In the genomic region with DNA sequence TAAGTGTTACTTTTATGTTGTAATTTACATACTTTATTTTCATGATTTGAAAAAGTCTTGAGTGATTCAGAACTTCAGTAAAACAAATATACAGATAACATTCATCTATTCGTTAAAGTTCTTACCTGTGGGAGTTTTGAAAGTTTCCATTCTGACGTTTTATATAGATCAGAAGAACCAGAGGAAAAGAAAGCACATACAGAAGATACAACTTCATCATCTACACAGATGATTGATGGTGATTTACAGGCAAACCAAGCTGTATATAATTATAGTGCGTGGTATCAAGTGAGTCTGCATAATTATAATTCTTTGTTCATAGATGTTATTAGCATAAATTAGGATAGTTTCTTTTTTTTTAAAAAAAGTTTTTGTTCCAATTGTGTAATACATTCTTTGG, we compare ENCODE assay signal across 1 cellular context.
TF ChIP-seq lines count a peak whose summit lies in the region.

No MANE protein-coding gene starts in this region.

TF ChIP-seq in A549, 52 proteins besides CTCF, POLR2A, EP300 and RAD21:
- no peak for TF ChIP-seq ZC3H11A (IDR thresholded peaks at IDR 0.05)
- TF ChIP-seq, protein P1, sequence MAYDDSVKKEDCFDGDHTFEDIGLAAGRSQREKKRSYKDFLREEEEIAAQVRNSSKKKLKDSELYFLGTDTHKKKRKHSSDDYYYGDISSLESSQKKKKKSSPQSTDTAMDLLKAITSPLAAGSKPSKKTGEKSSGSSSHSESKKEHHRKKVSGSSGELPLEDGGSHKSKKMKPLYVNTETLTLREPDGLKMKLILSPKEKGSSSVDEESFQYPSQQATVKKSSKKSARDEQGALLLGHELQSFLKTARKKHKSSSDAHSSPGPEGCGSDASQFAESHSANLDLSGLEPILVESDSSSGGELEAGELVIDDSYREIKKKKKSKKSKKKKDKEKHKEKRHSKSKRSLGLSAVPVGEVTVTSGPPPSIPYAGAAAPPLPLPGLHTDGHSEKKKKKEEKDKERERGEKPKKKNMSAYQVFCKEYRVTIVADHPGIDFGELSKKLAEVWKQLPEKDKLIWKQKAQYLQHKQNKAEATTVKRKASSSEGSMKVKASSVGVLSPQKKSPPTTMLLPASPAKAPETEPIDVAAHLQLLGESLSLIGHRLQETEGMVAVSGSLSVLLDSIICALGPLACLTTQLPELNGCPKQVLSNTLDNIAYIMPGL (CRISPR knock-in tag; IDR thresholded peaks at IDR 0.05; ENCODE audit: borderline replicate concordance) = no peak
- TF ChIP-seq SMC3 (IDR thresholded peaks at IDR 0.05) = no peak
- TF ChIP-seq JUNB (IDR thresholded peaks at IDR 0.05) = no peak
- TF ChIP-seq RCOR1 (IDR thresholded peaks at IDR 0.05; ENCODE audit: low read depth, low read length) = no peak
- TF ChIP-seq POLR2AphosphoS2 (conservative IDR thresholded peaks at IDR 0.05; ENCODE audit: low read length) = no peak
- TF ChIP-seq CBX8 (IDR thresholded peaks at IDR 0.05) = no peak
- TF ChIP-seq PHF8 (IDR thresholded peaks at IDR 0.05; ENCODE audit: borderline replicate concordance, low read depth) = no peak
- TF ChIP-seq EHF (CRISPR knock-in tag; IDR thresholded peaks at IDR 0.05) = no peak
- TF ChIP-seq, protein P2, sequence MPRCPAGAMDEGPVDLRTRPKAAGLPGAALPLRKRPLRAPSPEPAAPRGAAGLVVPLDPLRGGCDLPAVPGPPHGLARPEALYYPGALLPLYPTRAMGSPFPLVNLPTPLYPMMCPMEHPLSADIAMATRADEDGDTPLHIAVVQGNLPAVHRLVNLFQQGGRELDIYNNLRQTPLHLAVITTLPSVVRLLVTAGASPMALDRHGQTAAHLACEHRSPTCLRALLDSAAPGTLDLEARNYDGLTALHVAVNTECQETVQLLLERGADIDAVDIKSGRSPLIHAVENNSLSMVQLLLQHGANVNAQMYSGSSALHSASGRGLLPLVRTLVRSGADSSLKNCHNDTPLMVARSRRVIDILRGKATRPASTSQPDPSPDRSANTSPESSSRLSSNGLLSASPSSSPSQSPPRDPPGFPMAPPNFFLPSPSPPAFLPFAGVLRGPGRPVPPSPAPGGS (IDR thresholded peaks at IDR 0.05) = no peak
- TF ChIP-seq HOXB5 (CRISPR knock-in tag; IDR thresholded peaks at IDR 0.05) = no peak
- no peak for TF ChIP-seq TFCP2L1 (CRISPR knock-in tag; IDR thresholded peaks at IDR 0.05)
- no peak for TF ChIP-seq NR3C1 (IDR thresholded peaks at IDR 0.05)
- TF ChIP-seq HOXB13 (CRISPR knock-in tag; IDR thresholded peaks at IDR 0.05; ENCODE audit: low read depth) = no peak
- TF ChIP-seq BHLHE40 (IDR thresholded peaks at IDR 0.05; ENCODE audit: low read depth, low read length) = no peak
- TF ChIP-seq ESRRA (IDR thresholded peaks at IDR 0.05; ENCODE audit: borderline replicate concordance, low read length) = no peak
- TF ChIP-seq KDM5A (IDR thresholded peaks at IDR 0.05) = no peak
- TF ChIP-seq TP53 (CRISPR knock-in tag; IDR thresholded peaks at IDR 0.05) = no peak
- TF ChIP-seq CHD4 (IDR thresholded peaks at IDR 0.05; ENCODE audit: borderline replicate concordance) = no peak
- TF ChIP-seq GATA3 (IDR thresholded peaks at IDR 0.05; ENCODE audit: borderline replicate concordance) = no peak
